Comparison of ENCODE assay signal across 26 cellular contexts in the genomic region with DNA sequence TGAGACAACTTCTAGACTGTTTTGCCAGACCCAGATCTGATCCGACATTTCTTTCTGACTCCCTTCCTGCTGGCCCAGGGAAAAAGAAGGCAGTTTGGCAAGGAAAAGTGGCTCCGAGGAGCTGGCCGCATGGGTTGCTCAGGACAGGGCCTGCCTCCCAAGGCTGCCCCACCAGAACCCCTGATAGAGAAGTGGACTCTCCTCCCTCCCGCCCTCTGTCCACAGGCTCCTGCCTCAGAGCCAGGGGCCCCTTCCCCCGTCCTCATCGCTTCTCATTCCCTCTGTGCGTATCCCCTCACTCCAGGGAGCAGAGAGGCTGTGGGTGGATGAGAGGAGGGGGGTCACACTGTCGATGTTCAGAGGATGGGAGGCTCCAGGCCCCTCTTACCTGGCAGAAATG.
DNase-seq lines count a peak whose midpoint lies in the region; ATAC-seq, FAIRE-seq and TF ChIP-seq lines count a peak whose summit lies in the region.
"Had no signal": no experiment of that assay in that cellular context is flagged by ENCODE, and none has a peak within 500 bp of the region (broad histone marks: within the 10 kb centered on the region; RNA-seq: fewer than 3 reads in every experiment).

No MANE protein-coding gene starts in this region.

- H3K27ac ChIP-seq in liver (ENCODE audit: low read depth in 1 of 2, low read length in 2 of 2) (peak overlapping the region; percentile 70 to 75), HepG2 (ENCODE audit: extremely low read length, insufficient read depth, low read length) (no peak overlapping the region), lower lobe of right lung (peak overlapping the region; percentile 54), stomach (peak overlapping the region in 4 of 5 donors; percentile 7 to 69 (median 48)), aorta (ENCODE audit: low read depth in 1 of 2, low read length in 2 of 2) (peak overlapping the region; percentile 43 to 44)
- H3K27ac ChIP-seq: A549, parathyroid adenoma had no signal

- no peaks in the 10 kb centered on the region for H3K79me2 ChIP-seq in HepG2 (ENCODE audit: insufficient read depth, low read length)
- H3K79me2 ChIP-seq: parathyroid adenoma had no signal

- H3K9ac ChIP-seq in liver (ENCODE audit: low read depth in 1 of 2, low read length in 2 of 2) (no peak overlapping the region), HepG2 (ENCODE audit: insufficient read depth, low read depth, low read length) (no peak overlapping the region)
- H3K9ac ChIP-seq: parathyroid adenoma, SK-N-SH had no signal

- intact Hi-C loops in HepG2 (cut with micrococcal nuclease; ENCODE audit: unreplicated experiment) = no loop called here
- intact Hi-C loops in lower lobe of right lung (cut with DNase I) = no loop called here
- intact Hi-C loops in stomach (cut with DNase I; ENCODE audit: low total_unique reads) = loop anchor here (10.0 kb wide), 1 partner anchor 92 kb away; no protein-coding TSS in a partner anchor
- intact Hi-C loops in aorta (cut with DNase I) = no loop called here

- no TSS peak for BruUV-seq in HepG2 (replicated peaks; lab: Mats Ljungman, UMichigan)

- DNase-seq in HepG2 (ENCODE audit: low spot score) (no peak), lower lobe of right lung (no peak), stomach (no peak), aorta (peak; percentile 35 to 62)
- DNase-seq: activated B cell treated with CpG ODN at 0.5 μM for 24 hours; activated CD4-positive, alpha-beta T cell treated with anti-CD3 and anti-CD28 coated beads, Interleukin-2, amount 10 ng/mL, durations not matched to agents 7 days and 5 days; activated effector memory CD4-positive, alpha-beta T cell treated with Interleukin-2 at 50 U/mL for 16 hours; activated T-cell treated with anti-CD3 and anti-CD28 coated beads, Interleukin-2, amount 50 U/mL, for 1 hour; caudate nucleus; DMS79 treated with DMSO at 0.1 percent for 48 hours; erythroblast; GDM1; mesenchymal stem cell; NCI-H510A; SK-N-SH; stimulated activated CD4-positive, alpha-beta T cell treated with anti-CD3 and anti-CD28 coated beads, Interleukin-4, amount 100 ng/mL, for 24 hours; substantia nigra had no signal

- no peak for FAIRE-seq in HepG2 (lab: Jason Lieb, UNC)
- FAIRE-seq: A549, astrocyte had no signal

- H4K20me1 ChIP-seq in HepG2 (ENCODE audit: insufficient read depth, low read length) = no peaks in the 10 kb centered on the region; the same call in 1 of the 2 replicates

- peaks cover 8 to 36% (median 20%) of the 10 kb centered on the region in 4 donors for H3K4me1 ChIP-seq in liver (ENCODE audit: control insufficient read depth in 4 of 4, insufficient read depth in 4 of 4, low read length in 3 of 4)
- H3K4me1 ChIP-seq in HepG2 (ENCODE audit: insufficient read depth, low read length) = peaks cover 2% of the 10 kb centered on the region; the same call in 1 of the 2 replicates
- peaks cover 81% of the 10 kb centered on the region for H3K4me1 ChIP-seq in lower lobe of right lung
- peaks cover 22 to 81% (median 55%) of the 10 kb centered on the region in 4 donors for H3K4me1 ChIP-seq in stomach
- H3K4me1 ChIP-seq in aorta (ENCODE audit: control insufficient read depth in 1 of 2, insufficient read depth in 2 of 2, low read length in 2 of 2) = no peaks in the 10 kb centered on the region

- POLR2A ChIA-PET in HepG2 (lab: Yijun Ruan, JAX) = no interaction called here

- no peaks in the 10 kb centered on the region for H3K9me3 ChIP-seq in liver (ENCODE audit: control insufficient read depth in 4 of 4, low read length in 3 of 4)
- no peaks in the 10 kb centered on the region for H3K9me3 ChIP-seq in HepG2 (ENCODE audit: low read length)
- H3K9me3 ChIP-seq in lower lobe of right lung = no peaks in the 10 kb centered on the region
- no peaks in the 10 kb centered on the region for H3K9me3 ChIP-seq in stomach
- H3K9me3 ChIP-seq in aorta (ENCODE audit: control insufficient read depth, low read length) = no peaks in the 10 kb centered on the region
- H3K9me3 ChIP-seq: A549, SK-N-SH had no signal

- TF ChIP-seq CTCF in liver (IDR thresholded peaks at IDR 0.05; ENCODE audit: low read depth, low read length, missing input control) (no peak), HepG2 (CRISPR knock-in tag; IDR thresholded peaks at IDR 0.05) (no peak), lower lobe of right lung (IDR thresholded peaks at IDR 0.05) (no peak), stomach (IDR thresholded peaks at IDR 0.05) (no peak)

- no peaks in the 10 kb centered on the region for H3K27me3 ChIP-seq in liver (ENCODE audit: control insufficient read depth in 4 of 4, insufficient read depth in 4 of 4, low read length in 3 of 4)
- no peaks in the 10 kb centered on the region for H3K27me3 ChIP-seq in HepG2 (ENCODE audit: control insufficient read depth in 1 of 2, insufficient read depth in 2 of 2, low read length in 2 of 2)
- no peaks in the 10 kb centered on the region for H3K27me3 ChIP-seq in lower lobe of right lung (ENCODE audit: low read depth)
- no peaks in the 10 kb centered on the region for H3K27me3 ChIP-seq in stomach
- H3K27me3 ChIP-seq in aorta (ENCODE audit: control insufficient read depth in 1 of 2, insufficient read depth in 2 of 2, low read length in 1 of 2) = no peaks in the 10 kb centered on the region

- in situ Hi-C loops in HepG2 (cut with HindIII; ENCODE audit: extremely low pct_ligation_motif_present, low pct_unique_long_range_greater_than_20kb) = no loop called here

- no peak overlapping the region for H3K4me3 ChIP-seq in liver (ENCODE audit: low read depth in 1 of 3, low read length in 3 of 3)
- H3K4me3 ChIP-seq in HepG2 (replicated peaks in 1 of 3; ENCODE audit: insufficient read depth in 1 of 3, low read depth in 2 of 3, low read length in 3 of 3) = no peak overlapping the region
- no peak overlapping the region for H3K4me3 ChIP-seq in lower lobe of right lung
- H3K4me3 ChIP-seq in stomach = no peak overlapping the region
- no peak overlapping the region for H3K4me3 ChIP-seq in aorta (ENCODE audit: low read length in 2 of 2)
- H3K4me3 ChIP-seq: A549, GM23338 had no signal

- TF ChIP-seq RAD21 in liver (IDR thresholded peaks at IDR 0.05) = no peak
- no peak for TF ChIP-seq RAD21 in HepG2 (CRISPR knock-in tag; IDR thresholded peaks at IDR 0.05)

- no peak overlapping the region for H3K4me2 ChIP-seq in HepG2 (ENCODE audit: low read depth, low read length)
- H3K4me2 ChIP-seq: A549, GM23338, SK-N-SH had no signal

- no peak overlapping the region for H2AFZ ChIP-seq in HepG2 (ENCODE audit: low read length)
- H2AFZ ChIP-seq: GM23338, parathyroid adenoma had no signal

- CTCF ChIA-PET in HepG2 (lab: Yijun Ruan, JAX; ENCODE audit: low intra/inter-chr PET ratio, low total read pairs) = no interaction called here

- TF ChIP-seq EP300 in HepG2 (IDR thresholded peaks at IDR 0.05; ENCODE audit: low read depth in 2 of 2, low read length in 2 of 2) = no peak
- no peak for TF ChIP-seq EP300 in HepG2 (CRISPR knock-in tag; IDR thresholded peaks at IDR 0.05; ENCODE audit: borderline replicate concordance)
- no peak for TF ChIP-seq EP300 in stomach (IDR thresholded peaks at IDR 0.05)

- peaks cover 15 to 73% (median 58%) of the 10 kb centered on the region in 4 donors for H3K36me3 ChIP-seq in liver (ENCODE audit: control insufficient read depth in 4 of 4, insufficient read depth in 3 of 4, low read depth in 1 of 4, low read length in 3 of 4)
- H3K36me3 ChIP-seq in HepG2 (replicated peaks in 1 of 2; ENCODE audit: control insufficient read depth in 1 of 2, insufficient read depth in 2 of 2, low read length in 2 of 2) = peaks cover 76 to 90% of the 10 kb centered on the region in 2 experiments
- peaks cover 100% of the 10 kb centered on the region for H3K36me3 ChIP-seq in lower lobe of right lung
- H3K36me3 ChIP-seq in stomach = peaks cover 91 to 100% (median 98%) of the 10 kb centered on the region in 4 donors
- peaks cover 0 to 41% of the 10 kb centered on the region in 2 donors for H3K36me3 ChIP-seq in aorta (ENCODE audit: control insufficient read depth in 1 of 2, insufficient read depth in 2 of 2, low read length in 1 of 2)

- WGBS in liver = 84% methylated on average over 8 of the region's 8 CpGs
- 92% methylated on average over 8 of the region's 8 CpGs for WGBS in HepG2 (ENCODE audit: low lambda C conversion rate)
- 68 to 88% (median 83%) methylated on average over 8 of the region's 8 CpGs for WGBS in stomach, 5 donors
- 50 to 52% methylated on average over 8 of the region's 8 CpGs for whole genome bisulfite sequencing in aorta, 2 donors

- ATAC-seq in HepG2 = no peak
- no peak for ATAC-seq in lower lobe of right lung
- no peak for ATAC-seq in aorta (ENCODE audit: low FRiP score)
- ATAC-seq in GM21381 (IDR thresholded peaks at IDR 0.05; ENCODE audit: unreplicated experiment) = no peak
- no peak for ATAC-seq in HG02973 (IDR thresholded peaks at IDR 0.05; ENCODE audit: unreplicated experiment)
- ATAC-seq in GM19397 (IDR thresholded peaks at IDR 0.05; ENCODE audit: unreplicated experiment) = no peak
- ATAC-seq: A549, GM23338, sciatic nerve had no signal

- TF ChIP-seq POLR2A in HepG2 (IDR thresholded peaks at IDR 0.05; ENCODE audit: insufficient read depth in 1 of 2, low read depth in 2 of 2, low read length in 2 of 2) (no peak), stomach (IDR thresholded peaks at IDR 0.05) (no peak)

TF ChIP-seq in liver, 16 proteins besides CTCF, POLR2A, EP300 and RAD21 (continues in another document):
- TF ChIP-seq SP1 (IDR thresholded peaks at IDR 0.05) (no peak), JUND (IDR thresholded peaks at IDR 0.05) (no peak), HNF4G (IDR thresholded peaks at IDR 0.05) (no peak), GABPA (IDR thresholded peaks at IDR 0.05 in 1 of 2, conservative IDR thresholded peaks at IDR 0.05 in 1 of 2) (no peak)

TF ChIP-seq in HepG2, 621 proteins besides CTCF, POLR2A, EP300 and RAD21:
- TF ChIP-seq MYC (CRISPR knock-in tag; IDR thresholded peaks at IDR 0.05; ENCODE audit: borderline replicate concordance) (no peak), TCF12 (IDR thresholded peaks at IDR 0.05) (no peak), TCF12 (CRISPR knock-in tag; IDR thresholded peaks at IDR 0.05) (no peak), ZC3H4 (CRISPR knock-in tag; IDR thresholded peaks at IDR 0.05; ENCODE audit: borderline replicate concordance) (no peak)

Comparison
In these comparisons a context has a peak if more than half of its experiments do, and no peak if none do; other contexts are left out.
1. DNase-seq: peak in aorta (2 of 2); none in HepG2 (single experiment), lower lobe of right lung (single experiment) and stomach (single experiment).